Comparison of ENCODE assay signal across 20 cellular contexts in genomic region chr12:124594851-124595250, GRCh38. TPM values are rescaled to one million over a fixed set of nuclear protein-coding genes. Genes with fewer than 3 reads are reported as not detected.
DNase-seq lines count a peak whose midpoint lies in the region; ATAC-seq, FAIRE-seq and TF ChIP-seq lines count a peak whose summit lies in the region.
"Had no signal": no experiment of that assay in that cellular context is flagged by ENCODE, and none has a peak within 500 bp of the region (broad histone marks: within the 10 kb centered on the region; RNA-seq: fewer than 3 reads in every experiment).

No MANE protein-coding gene starts in this region.

- no peak overlapping the region for H3K14ac ChIP-seq in mesenchymal stem cell (ENCODE audit: low read length in 2 of 2)

- in situ Hi-C loops in K562 (cut with MboI), result no loop called here

- H3K4me2 ChIP-seq in A549 (no peak overlapping the region), BLaER1 (peak overlapping the region; percentile 83), K562 (ENCODE audit: insufficient read depth, low read length) (no peak overlapping the region), mesenchymal stem cell (ENCODE audit: low read length, poor library complexity, severe bottlenecking) (no peak overlapping the region)

- H3K23ac ChIP-seq in mesenchymal stem cell (ENCODE audit: low read length in 2 of 2), result no peak overlapping the region

- H3K36me3 ChIP-seq in BLaER1, result no peaks in the 10 kb centered on the region
- H3K36me3 ChIP-seq in K562 (ENCODE audit: control insufficient read depth, insufficient read depth, low read length), result no peaks in the 10 kb centered on the region
- H3K36me3 ChIP-seq in mesenchymal stem cell (ENCODE audit: control insufficient read depth in 1 of 2, insufficient read depth in 2 of 2, low read depth in 1 of 2, low read length in 2 of 2), result no peaks in the 10 kb centered on the region
- H3K36me3 ChIP-seq in suprapubic skin, result no peaks in the 10 kb centered on the region

- H3K9ac ChIP-seq in BLaER1, result no peak overlapping the region
- no peak overlapping the region for H3K9ac ChIP-seq in K562 (ENCODE audit: insufficient read depth in 1 of 2, low read depth in 2 of 2, low read length in 2 of 2)
- no peak overlapping the region for H3K9ac ChIP-seq in mesenchymal stem cell (ENCODE audit: low read length)
- H3K9ac ChIP-seq: GM23248 had no signal

- no peak overlapping the region for H3K18ac ChIP-seq in mesenchymal stem cell (ENCODE audit: low read depth in 1 of 2, low read length in 2 of 2)

- H4K20me1 ChIP-seq in BLaER1 (no peaks in the 10 kb centered on the region), K562 (replicated peaks; ENCODE audit: control insufficient read depth, insufficient read depth, low read length) (no peaks in the 10 kb centered on the region)

- H3K4ac ChIP-seq in mesenchymal stem cell (ENCODE audit: low read depth in 1 of 2, low read length in 2 of 2), result no peak overlapping the region

- H4K91ac ChIP-seq in mesenchymal stem cell (ENCODE audit: low read length), result peak overlapping the region; percentile 35

- no peaks in the 10 kb centered on the region for H3K79me1 ChIP-seq in mesenchymal stem cell (replicated peaks; ENCODE audit: low read length, poor library complexity, severe bottlenecking)

- H3K4me3 ChIP-seq in A549, result no peak overlapping the region
- H3K4me3 ChIP-seq in BLaER1, result no peak overlapping the region
- H3K4me3 ChIP-seq in K562, result no peak overlapping the region
- H3K4me3 ChIP-seq in mesenchymal stem cell (ENCODE audit: insufficient read depth in 1 of 2, low read depth in 1 of 2, low read length in 2 of 2), result no peak overlapping the region
- no peak overlapping the region for H3K4me3 ChIP-seq in suprapubic skin
- H3K4me3 ChIP-seq: GM23248 had no signal

- H2AFZ ChIP-seq in K562 (ENCODE audit: low read depth, low read length), result no peak overlapping the region
- H2AFZ ChIP-seq in mesenchymal stem cell (ENCODE audit: low read depth, low read length), result no peak overlapping the region
- H2AFZ ChIP-seq: GM23248 had no signal

- no TSS peak for BruUV-seq in K562 (replicated peaks; lab: Mats Ljungman, UMichigan)

- H3K27ac ChIP-seq in A549 (no peak overlapping the region), BLaER1 (no peak overlapping the region), K562 (ENCODE audit: extremely low read depth, low read depth, low read length) (no peak overlapping the region), mesenchymal stem cell (ENCODE audit: low read length, poor library complexity, severe bottlenecking) (no peak overlapping the region), suprapubic skin (no peak overlapping the region)
- H3K27ac ChIP-seq: GM23248 had no signal

- ATAC-seq in A549 (0 out of 6 replicates have a peak, but pooled peaks of 1 of the 2 experiments have one; percentile 19), K562 (no peak), HG03460 (IDR thresholded peaks at IDR 0.05; ENCODE audit: unreplicated experiment) (no peak)
- ATAC-seq: HCT116 had no signal

- POLR2A ChIA-PET in A549 (lab: Yijun Ruan, JAX) (no interaction called here), K562 (lab: Yijun Ruan, JAX) (no interaction called here)

- no peak for TF ChIP-seq CTCF in A549 (IDR thresholded peaks at IDR 0.05)
- no peak for TF ChIP-seq CTCF in K562 (IDR thresholded peaks at IDR 0.05 in 2 of 3, conservative IDR thresholded peaks at IDR 0.05 in 1 of 3; ENCODE audit: insufficient read depth in 2 of 3, low read depth in 1 of 3, low read length in 3 of 3)
- no peak for TF ChIP-seq CTCF in suprapubic skin (IDR thresholded peaks at IDR 0.05)

- H2BK15ac ChIP-seq in mesenchymal stem cell (ENCODE audit: low read depth, poor library complexity, severe bottlenecking), result no peak overlapping the region

- H2AK5ac ChIP-seq in mesenchymal stem cell (ENCODE audit: low read length, severe bottlenecking), result no peak overlapping the region

- TF ChIP-seq RAD21 in A549 (conservative IDR thresholded peaks at IDR 0.05 in 1 of 2, IDR thresholded peaks at IDR 0.05 in 1 of 2), result no peak
- TF ChIP-seq RAD21 in K562 (CRISPR knock-in tag; conservative IDR thresholded peaks at IDR 0.05 in 1 of 2, IDR thresholded peaks at IDR 0.05 in 1 of 2), result no peak

- H3K27me3 ChIP-seq in BLaER1 (peaks cover 20% of the 10 kb centered on the region; the same call in 1 of the 2 replicates), K562 (ENCODE audit: control insufficient read depth in 2 of 2, insufficient read depth in 2 of 2, low read length in 2 of 2) (peaks cover 9 to 10% of the 10 kb centered on the region in 2 experiments; a peak in 4 of 5 replicates), mesenchymal stem cell (ENCODE audit: control insufficient read depth in 1 of 2, insufficient read depth in 1 of 2, low read length in 2 of 2) (peaks cover 3 to 10% of the 10 kb centered on the region in 2 experiments), suprapubic skin (no peaks in the 10 kb centered on the region)

- DNase-seq in A549 (ENCODE audit: low read depth in 1 of 2, low spot score in 1 of 2) (no peak), K562 (ENCODE audit: extremely low read depth in 1 of 4, low spot score in 3 of 4) (no peak), mesenchymal stem cell (no peak), NCI-H187 treated with DMSO at 0.1 percent for 48 hours (lab: John Stamatoyannopoulos, UW) (no peak), suprapubic skin (ENCODE audit: low spot score in 2 of 2) (no peak)
- DNase-seq: 8988T; C1 segment of cervical spinal cord; Calu3; CD4-positive, alpha-beta memory T cell; COR-L47; DMS79 treated with DMSO at 0.1 percent for 48 hours; GF-D8; H9; HFFc6 had no signal

- H2BK5ac ChIP-seq in mesenchymal stem cell (ENCODE audit: low read depth, low read length, poor library complexity, severe bottlenecking), result no peak overlapping the region

- H4K8ac ChIP-seq in mesenchymal stem cell (ENCODE audit: low read length), result no peak overlapping the region

- no peak overlapping the region for H2BK12ac ChIP-seq in mesenchymal stem cell (ENCODE audit: low read length in 2 of 2)

- no peak overlapping the region for H2BK120ac ChIP-seq in mesenchymal stem cell (ENCODE audit: low read depth, low read length)

- WGBS in A549 (ENCODE audit: missing lambda C conversion rate), result 85% methylated on average over 6 of the region's 6 CpGs
- 16% methylated on average over 6 of the region's 6 CpGs for WGBS in K562 (ENCODE audit: insufficient coverage, low coverage, missing lambda C conversion rate)
- WGBS in mesenchymal stem cell, result 95% methylated on average over 6 of the region's 6 CpGs
- WGBS in suprapubic skin, result 92% methylated on average over 6 of the region's 6 CpGs

- CTCF ChIA-PET in A549 (lab: Yijun Ruan, JAX), result interaction anchor here (1.8 kb wide), 1 partner anchor 58 kb away, joined by 4 read pairs; no protein-coding TSS in a partner anchor
- CTCF ChIA-PET in K562 (lab: Yijun Ruan, JAX; ENCODE audit: low intra/inter-chr PET ratio), result no interaction called here

- TF ChIP-seq POLR2A in A549 (IDR thresholded peaks at IDR 0.05; ENCODE audit: low read length) (no peak), K562 (conservative IDR thresholded peaks at IDR 0.05) (no peak), suprapubic skin (IDR thresholded peaks at IDR 0.05) (no peak)

- TF ChIP-seq EP300 in A549 (IDR thresholded peaks at IDR 0.05), result no peak
- TF ChIP-seq EP300 in K562 (IDR thresholded peaks at IDR 0.05; ENCODE audit: low read length), result no peak
- TF ChIP-seq EP300 in suprapubic skin (IDR thresholded peaks at IDR 0.05), result no peak

- H3K79me2 ChIP-seq in K562 (ENCODE audit: control insufficient read depth, insufficient read depth, low read length), result no peaks in the 10 kb centered on the region

- FAIRE-seq in A549 (lab: Jason Lieb, UNC), result no peak
- FAIRE-seq in K562 (lab: Jason Lieb, UNC), result no peak
- FAIRE-seq: GM12891, GM18507 had no signal

- intact Hi-C loops in K562 (cut with micrococcal nuclease), result no loop called here

- peaks cover 4% of the 10 kb centered on the region; the same call in 1 of the 3 replicates for H3K4me1 ChIP-seq in A549
- H3K4me1 ChIP-seq in BLaER1, result peaks cover 38% of the 10 kb centered on the region
- peaks cover 8 to 14% of the 10 kb centered on the region in 2 experiments; a peak in 4 of 5 replicates for H3K4me1 ChIP-seq in K562 (replicated peaks in 1 of 2; ENCODE audit: control insufficient read depth in 2 of 2, insufficient read depth in 2 of 2, low read length in 2 of 2)
- peaks cover 6% of the 10 kb centered on the region for H3K4me1 ChIP-seq in mesenchymal stem cell (ENCODE audit: control insufficient read depth, insufficient read depth, low read depth, low read length)
- peaks cover 13% of the 10 kb centered on the region for H3K4me1 ChIP-seq in suprapubic skin

- H3K9me3 ChIP-seq in A549 (peaks cover 6% of the 10 kb centered on the region; the same call in 1 of the 3 replicates), BLaER1 (peaks cover 17% of the 10 kb centered on the region), K562 (replicated peaks; ENCODE audit: control insufficient read depth, insufficient read depth, low read depth, low read length) (peaks cover 7% of the 10 kb centered on the region), mesenchymal stem cell (ENCODE audit: control insufficient read depth, low read length) (peaks cover 6% of the 10 kb centered on the region), suprapubic skin (no peaks in the 10 kb centered on the region)

- no peaks in the 10 kb centered on the region for H3K9me1 ChIP-seq in K562 (ENCODE audit: control insufficient read depth, insufficient read depth, low read length)

RNA-seq across cellular contexts. Expression of gene NCOR2, which starts 27.4 kb away (rescaled TPM):
- 14.1 and 19.3 TPM in 2 replicates for polyA plus RNA-seq in A549 (2011; rRNA removed)
- polyA plus RNA-seq in A549 (2012; cell fraction: cytosol; rRNA removed), result 40.4 and 55.7 TPM in 2 replicates
- polyA plus RNA-seq in A549 (2012; cell fraction: nucleus; rRNA removed), result 206 and 232 TPM in 2 replicates
- 151 to 170 TPM (median 160 TPM) in 3 replicates for polyA plus RNA-seq in A549 (2017; fragmentation: RNase III; extraction: RNeasy Plus Mini Kit Qiagen cat#74134 plus additional on column Dnase treatment)
- 39.9 and 51.1 TPM in 2 replicates for polyA minus RNA-seq in A549 (2011; rRNA and poly(A)+ RNA removed)
- 66.7 and 165 TPM in 2 replicates for total RNA-seq in K562 (2011; cell fraction: chromatin; rRNA removed; ENCODE audit: low replicate concordance)
- total RNA-seq in K562 (2011; cell fraction: nucleolus; rRNA removed), result 51.9 and 54.2 TPM in 2 replicates
- 57.6 and 83.1 TPM in 2 replicates for total RNA-seq in K562 (2011; cell fraction: nucleoplasm; rRNA removed)
- total RNA-seq in K562 (2014; rRNA removed), result 18.2 and 22.3 TPM in 2 replicates
- total RNA-seq in K562 (2014; rRNA removed; fragmentation: Illumina TruSeq; extraction: Trizol), result 2.8 and 4.1 TPM in 2 replicates
- 8.1 and 8.4 TPM in 2 replicates for total RNA-seq in K562 (2015; rRNA removed; fragmentation: Illumina TruSeq; extraction: Trizol)
- total RNA-seq in K562 (2021), result 124 and 126 TPM in 2 replicates
- polyA plus RNA-seq in K562 (2011; rRNA removed), result 3.1 and 4.2 TPM in 2 replicates
- polyA plus RNA-seq in K562 (2011; cell fraction: cytosol; rRNA removed), result 4.1 and 9.7 TPM in 2 replicates
- polyA plus RNA-seq in K562 (2011; cell fraction: nucleus; rRNA removed), result 20.4 and 29.6 TPM in 2 replicates
- 56.5 and 65.0 TPM in 2 replicates for polyA plus RNA-seq in K562 (2012)
- 22.6 and 36.3 TPM in 2 replicates for polyA plus RNA-seq in K562 (2014; fragmentation: Illumina TruSeq; extraction: Trizol)
- polyA plus RNA-seq in K562 (2014; fragmentation: Nextera tagmentation; extraction: Ambion mirVana), result under 1 TPM; 0.18 to 0.20 TPM
- polyA plus RNA-seq in K562 (2014; rRNA removed), result 24.9 and 29.2 TPM in 2 replicates
- polyA minus RNA-seq in K562 (2011; rRNA and poly(A)+ RNA removed), result 7.3 and 9.9 TPM in 2 replicates
- polyA minus RNA-seq in K562 (2011; cell fraction: cytosol; rRNA and poly(A)+ RNA removed), result 27.1 and 60.8 TPM in 2 replicates
- 18.8 and 19.2 TPM in 2 replicates for polyA minus RNA-seq in K562 (2011; cell fraction: nucleus; rRNA and poly(A)+ RNA removed)
- polyA plus RNA-seq in mesenchymal stem cell (2013, experiment 1 of 2), result 120 TPM
- polyA plus RNA-seq in mesenchymal stem cell (2013, experiment 2 of 2), result 113 TPM
- total RNA-seq in suprapubic skin, result 100 to 1,000 TPM; 111 to 264 (median 187) TPM

Comparison
In these comparisons a context has a peak if more than half of its experiments do, and no peak if none do; other contexts are left out.
1. Of the 35 proteins assayed by ChIP-seq in both K562 and A549: peak only in K562: none; only in A549: none; in both: ZFP36; in neither: 32; mixed calls (peak in some experiments, not most) for 2.